1 cellular context compared by ENCODE assay signal in the genomic region with DNA sequence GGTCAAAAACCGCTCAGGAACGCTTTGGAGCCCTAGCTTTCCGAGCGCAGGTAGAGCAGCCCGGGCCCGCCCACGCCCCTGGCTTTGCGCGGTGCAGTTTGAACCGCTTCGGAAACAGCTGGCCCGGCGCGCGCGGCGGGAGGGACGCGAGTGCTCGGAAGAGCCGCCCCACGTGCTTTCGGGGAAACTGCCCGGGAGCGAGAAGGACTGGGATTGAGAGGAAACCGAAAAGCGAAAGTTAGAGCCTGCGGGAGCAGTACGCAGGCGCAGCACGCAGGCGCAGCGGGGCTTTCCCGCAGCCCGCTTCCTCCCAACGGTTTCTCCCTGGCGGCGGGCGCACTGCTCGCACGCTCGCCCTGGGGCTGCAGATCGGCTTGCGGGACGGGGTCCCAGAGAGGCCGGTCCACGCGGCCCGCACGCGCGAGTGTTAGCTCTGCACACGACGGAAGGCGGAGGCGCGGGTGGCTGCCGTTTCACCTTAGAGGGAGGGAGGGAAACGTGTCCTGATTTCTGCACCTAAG.
TF ChIP-seq lines count a peak whose summit lies in the region.

No MANE protein-coding gene starts in this region.

TF ChIP-seq in HepG2, 621 proteins besides CTCF, POLR2A, EP300 and RAD21 (continued from another document and continues in another):
- TF ChIP-seq, protein P1, sequence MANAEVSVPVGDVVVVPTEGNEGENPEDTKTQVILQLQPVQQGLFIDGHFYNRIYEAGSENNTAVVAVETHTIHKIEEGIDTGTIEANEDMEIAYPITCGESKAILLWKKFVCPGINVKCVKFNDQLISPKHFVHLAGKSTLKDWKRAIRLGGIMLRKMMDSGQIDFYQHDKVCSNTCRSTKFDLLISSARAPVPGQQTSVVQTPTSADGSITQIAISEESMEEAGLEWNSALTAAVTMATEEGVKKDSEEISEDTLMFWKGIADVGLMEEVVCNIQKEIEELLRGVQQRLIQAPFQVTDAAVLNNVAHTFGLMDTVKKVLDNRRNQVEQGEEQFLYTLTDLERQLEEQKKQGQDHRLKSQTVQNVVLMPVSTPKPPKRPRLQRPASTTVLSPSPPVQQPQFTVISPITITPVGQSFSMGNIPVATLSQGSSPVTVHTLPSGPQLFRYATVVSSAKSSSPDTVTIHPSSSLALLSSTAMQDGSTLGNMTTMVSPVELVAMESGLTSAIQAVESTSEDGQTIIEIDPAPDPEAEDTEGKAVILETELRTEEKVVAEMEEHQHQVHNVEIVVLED (CRISPR knock-in tag; IDR thresholded peaks at IDR 0.05; ENCODE audit: borderline replicate concordance), result peak; percentile 97
- TF ChIP-seq MBD4 (IDR thresholded peaks at IDR 0.05; ENCODE audit: borderline replicate concordance, low read length) (no peak), KDM3A (CRISPR knock-in tag; IDR thresholded peaks at IDR 0.05; ENCODE audit: low read depth) (peak; percentile 100), ZNF138 (CRISPR knock-in tag; IDR thresholded peaks at IDR 0.05; ENCODE audit: low read depth) (peak; percentile 99), ZNF44 (CRISPR knock-in tag; IDR thresholded peaks at IDR 0.05) (peak; percentile 96; the same call in 1 of the 2 replicates), SETDB1 (CRISPR knock-in tag; IDR thresholded peaks at IDR 0.05; ENCODE audit: borderline replicate concordance) (peak; percentile 61), ZNF883 (CRISPR knock-in tag; IDR thresholded peaks at IDR 0.05; ENCODE audit: not compliant biosample characterization) (peak; percentile 86), NCOR1 (IDR thresholded peaks at IDR 0.05; ENCODE audit: borderline replicate concordance, low read length) (peak; percentile 92; the same call in 1 of the 2 replicates), BCL6 (CRISPR knock-in tag; IDR thresholded peaks at IDR 0.05) (peak; percentile 100), ZNF460 (CRISPR knock-in tag; IDR thresholded peaks at IDR 0.05; ENCODE audit: borderline replicate concordance) (peak; percentile 84; the same call in 1 of the 2 replicates), MZF1 (CRISPR knock-in tag; IDR thresholded peaks at IDR 0.05; ENCODE audit: borderline replicate concordance) (peak; percentile 56; the same call in 1 of the 2 replicates), ZNF350 (CRISPR knock-in tag; IDR thresholded peaks at IDR 0.05; ENCODE audit: borderline replicate concordance, low read depth) (peak; percentile 100), ZMYM4 (CRISPR knock-in tag; IDR thresholded peaks at IDR 0.05) (peak; percentile 100), ZNF776 (CRISPR knock-in tag; IDR thresholded peaks at IDR 0.05) (peak; percentile 94), THAP11 (CRISPR knock-in tag; IDR thresholded peaks at IDR 0.05) (peak; percentile 97), REL (CRISPR knock-in tag; conservative IDR thresholded peaks at IDR 0.05) (peak; percentile 100), KLF16 (CRISPR knock-in tag; IDR thresholded peaks at IDR 0.05) (peak; percentile 96 to 100), MXD4 (CRISPR knock-in tag; IDR thresholded peaks at IDR 0.05) (peak; percentile 100), NBN (conservative IDR thresholded peaks at IDR 0.05) (no peak), DNMT3B (CRISPR knock-in tag; conservative IDR thresholded peaks at IDR 0.05) (peak; percentile 99), ZNF678 (CRISPR knock-in tag; IDR thresholded peaks at IDR 0.05) (peak; percentile 59; the same call in 1 of the 2 replicates)
- TF ChIP-seq, protein P2, sequence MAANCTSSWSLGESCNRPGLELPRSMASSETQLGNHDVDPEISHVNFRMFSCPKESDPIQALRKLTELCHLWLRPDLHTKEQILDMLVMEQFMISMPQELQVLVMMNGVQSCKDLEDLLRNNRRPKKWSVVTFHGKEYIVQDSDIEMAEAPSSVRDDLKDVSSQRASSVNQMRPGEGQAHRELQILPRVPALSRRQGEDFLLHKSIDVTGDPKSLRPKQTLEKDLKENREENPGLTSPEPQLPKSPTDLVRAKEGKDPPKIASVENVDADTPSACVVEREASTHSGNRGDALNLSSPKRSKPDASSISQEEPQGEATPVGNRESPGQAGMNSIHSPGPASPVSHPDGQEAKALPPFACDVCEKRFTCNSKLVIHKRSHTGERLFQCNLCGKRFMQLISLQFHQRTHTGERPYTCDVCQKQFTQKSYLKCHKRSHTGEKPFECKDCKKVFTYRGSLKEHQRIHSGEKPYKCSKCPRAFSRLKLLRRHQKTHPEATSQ (CRISPR knock-in tag; IDR thresholded peaks at IDR 0.05; ENCODE audit: borderline replicate concordance), result peak; percentile 100
- TF ChIP-seq, protein P3, sequence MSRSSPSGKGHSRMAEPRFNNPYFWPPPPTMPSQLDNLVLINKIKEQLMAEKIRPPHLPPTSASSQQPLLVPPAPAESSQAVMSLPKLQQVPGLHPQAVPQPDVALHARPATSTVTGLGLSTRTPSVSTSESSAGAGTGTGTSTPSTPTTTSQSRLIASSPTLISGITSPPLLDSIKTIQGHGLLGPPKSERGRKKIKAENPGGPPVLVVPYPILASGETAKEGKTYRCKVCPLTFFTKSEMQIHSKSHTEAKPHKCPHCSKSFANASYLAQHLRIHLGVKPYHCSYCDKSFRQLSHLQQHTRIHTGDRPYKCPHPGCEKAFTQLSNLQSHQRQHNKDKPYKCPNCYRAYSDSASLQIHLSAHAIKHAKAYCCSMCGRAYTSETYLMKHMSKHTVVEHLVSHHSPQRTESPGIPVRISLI (CRISPR knock-in tag; IDR thresholded peaks at IDR 0.05; ENCODE audit: borderline replicate concordance), result peak; percentile 40; the same call in 1 of the 2 replicates
- TF ChIP-seq, protein P4, sequence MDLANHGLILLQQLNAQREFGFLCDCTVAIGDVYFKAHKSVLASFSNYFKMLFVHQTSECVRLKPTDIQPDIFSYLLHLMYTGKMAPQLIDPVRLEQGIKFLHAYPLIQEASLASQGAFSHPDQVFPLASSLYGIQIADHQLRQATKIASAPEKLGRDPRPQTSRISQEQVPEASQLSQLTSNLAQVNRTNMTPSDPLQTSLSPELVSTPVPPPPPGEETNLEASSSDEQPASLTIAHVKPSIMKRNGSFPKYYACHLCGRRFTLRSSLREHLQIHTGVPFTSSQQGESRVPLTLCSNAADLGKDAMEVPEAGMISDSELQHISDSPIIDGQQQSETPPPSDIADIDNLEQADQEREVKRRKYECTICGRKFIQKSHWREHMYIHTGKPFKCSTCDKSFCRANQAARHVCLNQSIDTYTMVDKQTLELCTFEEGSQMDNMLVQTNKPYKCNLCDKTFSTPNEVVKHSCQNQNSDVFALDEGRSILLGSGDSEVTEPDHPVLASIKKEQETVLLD (CRISPR knock-in tag; IDR thresholded peaks at IDR 0.05; ENCODE audit: low read depth), result peak; percentile 97
- TF ChIP-seq, protein P5, sequence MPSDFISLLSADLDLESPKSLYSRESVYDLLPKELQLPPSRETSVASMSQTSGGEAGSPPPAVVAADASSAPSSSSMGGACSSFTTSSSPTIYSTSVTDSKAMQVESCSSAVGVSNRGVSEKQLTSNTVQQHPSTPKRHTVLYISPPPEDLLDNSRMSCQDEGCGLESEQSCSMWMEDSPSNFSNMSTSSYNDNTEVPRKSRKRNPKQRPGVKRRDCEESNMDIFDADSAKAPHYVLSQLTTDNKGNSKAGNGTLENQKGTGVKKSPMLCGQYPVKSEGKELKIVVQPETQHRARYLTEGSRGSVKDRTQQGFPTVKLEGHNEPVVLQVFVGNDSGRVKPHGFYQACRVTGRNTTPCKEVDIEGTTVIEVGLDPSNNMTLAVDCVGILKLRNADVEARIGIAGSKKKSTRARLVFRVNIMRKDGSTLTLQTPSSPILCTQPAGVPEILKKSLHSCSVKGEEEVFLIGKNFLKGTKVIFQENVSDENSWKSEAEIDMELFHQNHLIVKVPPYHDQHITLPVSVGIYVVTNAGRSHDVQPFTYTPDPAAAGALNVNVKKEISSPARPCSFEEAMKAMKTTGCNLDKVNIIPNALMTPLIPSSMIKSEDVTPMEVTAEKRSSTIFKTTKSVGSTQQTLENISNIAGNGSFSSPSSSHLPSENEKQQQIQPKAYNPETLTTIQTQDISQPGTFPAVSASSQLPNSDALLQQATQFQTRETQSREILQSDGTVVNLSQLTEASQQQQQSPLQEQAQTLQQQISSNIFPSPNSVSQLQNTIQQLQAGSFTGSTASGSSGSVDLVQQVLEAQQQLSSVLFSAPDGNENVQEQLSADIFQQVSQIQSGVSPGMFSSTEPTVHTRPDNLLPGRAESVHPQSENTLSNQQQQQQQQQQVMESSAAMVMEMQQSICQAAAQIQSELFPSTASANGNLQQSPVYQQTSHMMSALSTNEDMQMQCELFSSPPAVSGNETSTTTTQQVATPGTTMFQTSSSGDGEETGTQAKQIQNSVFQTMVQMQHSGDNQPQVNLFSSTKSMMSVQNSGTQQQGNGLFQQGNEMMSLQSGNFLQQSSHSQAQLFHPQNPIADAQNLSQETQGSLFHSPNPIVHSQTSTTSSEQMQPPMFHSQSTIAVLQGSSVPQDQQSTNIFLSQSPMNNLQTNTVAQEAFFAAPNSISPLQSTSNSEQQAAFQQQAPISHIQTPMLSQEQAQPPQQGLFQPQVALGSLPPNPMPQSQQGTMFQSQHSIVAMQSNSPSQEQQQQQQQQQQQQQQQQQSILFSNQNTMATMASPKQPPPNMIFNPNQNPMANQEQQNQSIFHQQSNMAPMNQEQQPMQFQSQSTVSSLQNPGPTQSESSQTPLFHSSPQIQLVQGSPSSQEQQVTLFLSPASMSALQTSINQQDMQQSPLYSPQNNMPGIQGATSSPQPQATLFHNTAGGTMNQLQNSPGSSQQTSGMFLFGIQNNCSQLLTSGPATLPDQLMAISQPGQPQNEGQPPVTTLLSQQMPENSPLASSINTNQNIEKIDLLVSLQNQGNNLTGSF (CRISPR knock-in tag; IDR thresholded peaks at IDR 0.05), result peak; percentile 98
- TF ChIP-seq, protein P6, sequence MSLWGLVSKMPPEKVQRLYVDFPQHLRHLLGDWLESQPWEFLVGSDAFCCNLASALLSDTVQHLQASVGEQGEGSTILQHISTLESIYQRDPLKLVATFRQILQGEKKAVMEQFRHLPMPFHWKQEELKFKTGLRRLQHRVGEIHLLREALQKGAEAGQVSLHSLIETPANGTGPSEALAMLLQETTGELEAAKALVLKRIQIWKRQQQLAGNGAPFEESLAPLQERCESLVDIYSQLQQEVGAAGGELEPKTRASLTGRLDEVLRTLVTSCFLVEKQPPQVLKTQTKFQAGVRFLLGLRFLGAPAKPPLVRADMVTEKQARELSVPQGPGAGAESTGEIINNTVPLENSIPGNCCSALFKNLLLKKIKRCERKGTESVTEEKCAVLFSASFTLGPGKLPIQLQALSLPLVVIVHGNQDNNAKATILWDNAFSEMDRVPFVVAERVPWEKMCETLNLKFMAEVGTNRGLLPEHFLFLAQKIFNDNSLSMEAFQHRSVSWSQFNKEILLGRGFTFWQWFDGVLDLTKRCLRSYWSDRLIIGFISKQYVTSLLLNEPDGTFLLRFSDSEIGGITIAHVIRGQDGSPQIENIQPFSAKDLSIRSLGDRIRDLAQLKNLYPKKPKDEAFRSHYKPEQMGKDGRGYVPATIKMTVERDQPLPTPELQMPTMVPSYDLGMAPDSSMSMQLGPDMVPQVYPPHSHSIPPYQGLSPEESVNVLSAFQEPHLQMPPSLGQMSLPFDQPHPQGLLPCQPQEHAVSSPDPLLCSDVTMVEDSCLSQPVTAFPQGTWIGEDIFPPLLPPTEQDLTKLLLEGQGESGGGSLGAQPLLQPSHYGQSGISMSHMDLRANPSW (CRISPR knock-in tag; IDR thresholded peaks at IDR 0.05; ENCODE audit: borderline replicate concordance), result peak; percentile 100
- TF ChIP-seq, protein P7, sequence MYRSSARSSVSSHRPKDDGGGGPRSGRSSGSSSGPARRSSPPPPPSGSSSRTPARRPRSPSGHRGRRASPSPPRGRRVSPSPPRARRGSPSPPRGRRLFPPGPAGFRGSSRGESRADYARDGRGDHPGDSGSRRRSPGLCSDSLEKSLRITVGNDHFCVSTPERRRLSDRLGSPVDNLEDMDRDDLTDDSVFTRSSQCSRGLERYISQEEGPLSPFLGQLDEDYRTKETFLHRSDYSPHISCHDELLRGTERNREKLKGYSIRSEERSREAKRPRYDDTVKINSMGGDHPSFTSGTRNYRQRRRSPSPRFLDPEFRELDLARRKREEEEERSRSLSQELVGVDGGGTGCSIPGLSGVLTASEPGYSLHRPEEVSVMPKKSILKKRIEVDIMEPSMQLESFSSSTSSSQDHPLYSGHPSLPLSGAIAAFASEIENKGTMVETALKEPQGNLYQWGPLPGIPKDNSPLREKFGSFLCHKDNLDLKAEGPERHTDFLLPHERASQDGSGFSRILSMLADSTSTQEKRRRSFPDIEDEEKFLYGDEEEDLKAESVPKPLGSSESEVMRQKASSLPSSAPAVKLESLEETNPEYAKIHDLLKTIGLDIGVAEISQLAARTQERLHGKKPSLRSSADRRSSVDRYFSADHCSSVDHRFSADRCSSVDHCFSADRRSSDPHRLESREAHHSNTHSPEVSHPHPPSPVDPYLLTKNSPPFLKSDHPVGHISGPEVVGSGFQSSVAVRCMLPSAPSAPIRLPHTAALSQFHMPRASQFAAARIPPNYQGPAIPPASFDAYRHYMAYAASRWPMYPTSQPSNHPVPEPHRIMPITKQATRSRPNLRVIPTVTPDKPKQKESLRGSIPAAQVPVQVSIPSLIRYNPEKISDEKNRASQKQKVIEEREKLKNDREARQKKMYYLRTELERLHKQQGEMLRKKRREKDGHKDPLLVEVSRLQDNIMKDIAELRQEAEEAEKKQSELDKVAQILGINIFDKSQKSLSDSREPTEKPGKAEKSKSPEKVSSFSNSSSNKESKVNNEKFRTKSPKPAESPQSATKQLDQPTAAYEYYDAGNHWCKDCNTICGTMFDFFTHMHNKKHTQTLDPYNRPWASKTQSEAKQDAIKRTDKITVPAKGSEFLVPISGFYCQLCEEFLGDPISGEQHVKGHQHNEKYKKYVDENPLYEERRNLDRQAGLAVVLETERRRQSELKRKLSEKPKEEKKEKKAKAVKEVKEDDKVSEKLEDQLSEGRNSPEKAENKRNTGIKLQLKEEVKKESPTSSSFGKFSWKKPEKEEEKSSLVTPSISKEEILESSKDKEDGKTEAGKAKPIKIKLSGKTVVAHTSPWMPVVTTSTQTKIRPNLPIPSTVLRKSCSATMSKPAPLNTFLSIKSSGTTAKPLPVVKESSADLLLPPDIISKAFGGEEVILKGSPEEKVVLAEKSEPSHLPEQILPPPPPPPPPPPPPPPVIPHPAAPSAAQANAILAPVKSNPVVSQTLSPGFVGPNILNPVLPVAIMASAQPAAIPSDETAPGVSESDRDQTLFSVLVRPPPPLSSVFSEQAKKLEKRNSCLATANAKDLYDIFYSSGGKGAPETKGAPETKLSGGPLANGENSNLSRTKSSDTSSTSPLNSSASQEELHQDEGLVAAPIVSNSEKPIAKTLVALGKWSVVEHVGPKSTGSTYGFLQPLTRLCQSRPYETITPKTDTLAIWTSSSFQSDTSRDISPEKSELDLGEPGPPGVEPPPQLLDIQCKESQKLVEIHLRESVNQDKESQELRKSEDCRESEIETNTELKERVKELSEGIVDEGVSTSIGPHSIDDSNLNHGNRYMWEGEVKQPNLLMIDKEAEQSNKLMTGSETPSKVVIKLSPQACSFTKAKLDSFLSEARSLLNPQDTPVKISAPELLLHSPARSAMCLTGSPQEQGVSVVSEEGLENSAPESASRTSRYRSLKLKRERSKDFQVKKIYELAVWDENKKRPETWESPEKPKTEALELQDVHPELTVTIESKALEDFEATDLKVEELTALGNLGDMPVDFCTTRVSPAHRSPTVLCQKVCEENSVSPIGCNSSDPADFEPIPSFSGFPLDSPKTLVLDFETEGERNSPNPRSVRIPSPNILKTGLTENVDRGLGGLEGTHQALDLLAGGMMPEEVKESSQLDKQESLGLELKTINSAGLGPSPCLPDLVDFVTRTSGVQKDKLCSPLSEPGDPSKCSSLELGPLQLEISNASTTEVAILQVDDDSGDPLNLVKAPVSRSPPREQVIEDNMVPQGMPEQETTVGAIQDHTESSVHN (CRISPR knock-in tag; IDR thresholded peaks at IDR 0.05), result 0 out of 2 replicates have a peak, but pooled peaks have one; percentile 54
